1 cellular context compared by ENCODE assay signal in the genomic region with DNA sequence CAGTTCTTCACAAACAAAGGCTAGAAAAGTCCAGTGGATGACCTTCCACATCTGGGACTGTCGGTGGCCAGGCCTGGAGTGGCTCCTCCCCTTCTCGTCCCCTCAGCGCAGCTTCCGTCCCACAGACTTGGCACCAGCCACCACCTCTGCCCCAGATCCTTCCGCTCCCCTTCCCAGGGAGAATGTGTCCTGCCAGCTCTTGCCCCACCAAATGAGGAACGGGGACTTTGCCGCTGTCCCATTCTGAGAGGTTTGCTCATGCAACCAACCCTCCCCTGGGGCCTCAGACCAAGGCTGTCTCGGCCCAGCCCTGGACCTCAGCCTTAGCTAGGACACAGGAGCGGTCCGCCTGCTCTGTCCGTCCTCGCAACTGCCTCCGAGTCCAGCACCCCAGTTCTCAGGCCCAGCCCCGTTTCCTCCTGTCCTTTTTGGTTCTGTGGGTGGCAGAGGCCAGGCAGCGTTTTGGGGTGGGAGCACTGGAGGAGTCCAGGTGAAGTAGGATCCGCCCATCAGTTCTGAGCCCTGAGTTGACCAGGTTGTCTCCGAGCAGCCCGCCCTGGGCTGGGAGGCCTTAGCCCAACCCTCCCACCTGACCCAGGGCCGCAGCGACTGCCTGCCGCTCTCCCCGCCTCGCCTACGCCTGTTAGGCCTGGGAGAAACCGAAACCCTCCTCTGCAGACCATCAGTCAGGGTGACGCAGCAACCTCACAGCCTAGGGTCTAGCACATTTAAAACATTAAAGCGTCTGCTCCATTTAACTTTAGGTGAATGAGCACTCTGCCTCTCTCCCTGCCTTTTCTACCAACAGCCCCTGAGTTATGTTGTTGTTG.
TF ChIP-seq lines count a peak whose summit lies in the region.

No MANE protein-coding gene starts in this region.

TF ChIP-seq in K562, 482 proteins besides CTCF, POLR2A, EP300 and RAD21 (continued from another document):
- TF ChIP-seq, protein P1, sequence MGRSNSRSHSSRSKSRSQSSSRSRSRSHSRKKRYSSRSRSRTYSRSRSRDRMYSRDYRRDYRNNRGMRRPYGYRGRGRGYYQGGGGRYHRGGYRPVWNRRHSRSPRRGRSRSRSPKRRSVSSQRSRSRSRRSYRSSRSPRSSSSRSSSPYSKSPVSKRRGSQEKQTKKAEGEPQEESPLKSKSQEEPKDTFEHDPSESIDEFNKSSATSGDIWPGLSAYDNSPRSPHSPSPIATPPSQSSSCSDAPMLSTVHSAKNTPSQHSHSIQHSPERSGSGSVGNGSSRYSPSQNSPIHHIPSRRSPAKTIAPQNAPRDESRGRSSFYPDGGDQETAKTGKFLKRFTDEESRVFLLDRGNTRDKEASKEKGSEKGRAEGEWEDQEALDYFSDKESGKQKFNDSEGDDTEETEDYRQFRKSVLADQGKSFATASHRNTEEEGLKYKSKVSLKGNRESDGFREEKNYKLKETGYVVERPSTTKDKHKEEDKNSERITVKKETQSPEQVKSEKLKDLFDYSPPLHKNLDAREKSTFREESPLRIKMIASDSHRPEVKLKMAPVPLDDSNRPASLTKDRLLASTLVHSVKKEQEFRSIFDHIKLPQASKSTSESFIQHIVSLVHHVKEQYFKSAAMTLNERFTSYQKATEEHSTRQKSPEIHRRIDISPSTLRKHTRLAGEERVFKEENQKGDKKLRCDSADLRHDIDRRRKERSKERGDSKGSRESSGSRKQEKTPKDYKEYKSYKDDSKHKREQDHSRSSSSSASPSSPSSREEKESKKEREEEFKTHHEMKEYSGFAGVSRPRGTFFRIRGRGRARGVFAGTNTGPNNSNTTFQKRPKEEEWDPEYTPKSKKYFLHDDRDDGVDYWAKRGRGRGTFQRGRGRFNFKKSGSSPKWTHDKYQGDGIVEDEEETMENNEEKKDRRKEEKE (IDR thresholded peaks at IDR 0.05; ENCODE audit: borderline replicate concordance in 1 of 2, control insufficient read depth in 1 of 2, low read depth in 2 of 2, low read length in 1 of 2) = no peak
- no peak for TF ChIP-seq MAFF (IDR thresholded peaks at IDR 0.05; ENCODE audit: low read length)
